Comparison of ENCODE assay signal across 8 cellular contexts in the genomic region with DNA sequence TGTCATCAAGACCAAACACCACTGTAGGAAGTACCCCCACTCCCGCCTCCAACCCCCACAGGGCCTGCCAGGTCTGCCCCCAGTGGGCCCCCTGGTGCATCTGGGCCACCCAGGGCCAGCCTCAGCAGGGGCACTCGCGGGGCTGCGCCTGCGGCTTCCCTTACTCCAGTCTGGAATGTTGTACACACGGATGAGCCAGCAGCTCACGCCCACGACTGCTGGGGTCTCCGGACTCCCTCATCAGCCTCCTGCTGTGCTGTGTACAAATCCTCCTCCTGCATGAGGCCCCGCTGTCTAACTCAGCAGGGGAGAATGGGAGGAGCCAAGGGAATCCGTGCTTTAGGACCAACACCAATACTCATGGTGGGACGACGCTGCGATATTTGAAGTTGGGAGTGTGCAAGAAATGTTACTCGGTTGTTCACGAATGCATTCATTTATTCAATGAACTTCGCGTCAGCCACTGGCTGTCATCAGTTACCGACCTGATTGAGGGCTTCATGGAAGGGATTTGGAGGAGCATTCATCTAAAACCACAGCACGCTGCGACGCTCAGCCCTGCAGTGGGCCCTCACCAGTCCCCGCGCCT. TPM values are rescaled to one million over a fixed set of nuclear protein-coding genes. Genes with fewer than 3 reads are reported as not detected.
DNase-seq lines count a peak whose midpoint lies in the region; ATAC-seq and TF ChIP-seq lines count a peak whose summit lies in the region.

No MANE protein-coding gene starts in this region.

- TF ChIP-seq POLR2A in uterus (IDR thresholded peaks at IDR 0.05): no peak

- intact Hi-C loops in uterus (cut with DNase I; ENCODE audit: low total_unique reads): no loop called here

- ATAC-seq in GM19351 (IDR thresholded peaks at IDR 0.05; ENCODE audit: unreplicated experiment): peak; percentile 24
- peak; percentile 8 for ATAC-seq in HG03521 (IDR thresholded peaks at IDR 0.05; ENCODE audit: unreplicated experiment)
- ATAC-seq in GM21737 (IDR thresholded peaks at IDR 0.05; ENCODE audit: unreplicated experiment): no peak

- no peak for TF ChIP-seq CTCF in uterus (IDR thresholded peaks at IDR 0.05)

- H3K4me1 ChIP-seq in uterus: peaks cover 0 to 4% of the 10 kb centered on the region in 2 donors

- peak; percentile 32 for DNase-seq in CMK (ENCODE audit: low read depth)
- peak; percentile 20 to 54 for DNase-seq in SHP77 (lab: John Stamatoyannopoulos, UW)
- peak; percentile 28 for DNase-seq in effector CD8-positive, alpha-beta T cell (lab: John Stamatoyannopoulos, UW)
- DNase-seq in midbrain (lab: John Stamatoyannopoulos, UW): peak; percentile 21
- DNase-seq in uterus: no peak

- H3K9me3 ChIP-seq in uterus: peaks cover 0 to 5% of the 10 kb centered on the region in 2 donors

- H3K36me3 ChIP-seq in uterus: no peaks in the 10 kb centered on the region

- peak overlapping the region; percentile 53 to 61 for H3K4me3 ChIP-seq in uterus

- H3K27ac ChIP-seq in uterus: peak overlapping the region; percentile 80 to 92

- no peaks in the 10 kb centered on the region for H3K27me3 ChIP-seq in uterus

RNA-seq across cellular contexts. Expression of gene ASB1, which starts 0.7 kb away (rescaled TPM):
- total RNA-seq in uterus: 10 to 100 TPM in 2 of 4 donors, 1 to 10 TPM in 2; 4.9 to 40.5 (median 18.6) TPM

Comparison
In these comparisons a context has a peak if more than half of its experiments do, and no peak if none do; other contexts are left out.
1. DNase-seq: peak in CMK (single experiment), SHP77 (2 of 2), effector CD8-positive, alpha-beta T cell (single experiment) and midbrain (single experiment); none in uterus (0 of 2).